ENCODE assay signal across 1 cellular context in the genomic region with DNA sequence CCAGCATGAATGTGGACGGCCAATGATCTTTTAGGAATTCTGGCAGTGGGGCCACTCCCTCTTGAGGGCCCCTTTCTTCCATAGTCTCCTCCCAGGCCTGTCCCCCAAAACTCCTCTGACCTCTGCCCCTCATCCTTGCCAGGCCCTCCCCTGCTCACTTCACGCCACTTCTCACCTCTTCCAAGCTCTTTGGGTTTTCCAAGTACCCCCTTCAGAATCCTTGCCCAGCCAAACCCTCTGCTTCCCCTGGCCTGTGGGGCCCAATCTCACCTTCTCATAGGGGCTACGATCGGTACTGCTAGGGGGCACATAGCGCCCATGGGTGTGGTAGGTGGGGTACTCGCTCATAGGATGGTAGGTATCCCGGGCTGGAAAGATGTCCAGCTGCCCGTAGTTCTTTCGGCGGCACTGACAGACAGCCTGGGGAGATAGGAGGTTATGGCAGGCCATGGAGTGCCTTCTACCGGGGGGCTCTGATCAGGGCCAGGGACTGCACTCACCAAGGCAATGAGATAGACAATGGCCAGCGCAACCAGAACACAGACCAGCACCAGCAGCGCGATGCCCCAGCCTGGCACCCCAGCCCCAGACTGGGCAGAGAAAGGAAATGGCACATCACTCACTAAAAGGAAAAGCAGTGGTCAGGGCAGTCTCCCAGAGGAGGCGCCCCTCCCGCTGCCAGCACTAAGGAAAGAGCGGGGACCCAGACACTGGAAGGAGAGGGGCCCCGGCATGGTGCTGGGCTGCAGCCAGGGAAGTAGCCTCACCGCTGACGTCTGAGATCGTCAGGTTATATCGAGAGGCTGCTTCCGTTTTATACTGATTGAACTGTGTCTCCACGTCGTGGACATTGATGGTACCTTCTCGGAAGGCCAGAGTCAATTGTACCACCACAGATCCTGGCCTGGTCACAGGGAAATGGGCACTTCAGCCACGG.
TF ChIP-seq lines count a peak whose summit lies in the region.

No MANE protein-coding gene starts in this region.

TF ChIP-seq in IMR-90, 13 proteins besides CTCF, POLR2A, EP300 and RAD21:
- TF ChIP-seq, protein P1, sequence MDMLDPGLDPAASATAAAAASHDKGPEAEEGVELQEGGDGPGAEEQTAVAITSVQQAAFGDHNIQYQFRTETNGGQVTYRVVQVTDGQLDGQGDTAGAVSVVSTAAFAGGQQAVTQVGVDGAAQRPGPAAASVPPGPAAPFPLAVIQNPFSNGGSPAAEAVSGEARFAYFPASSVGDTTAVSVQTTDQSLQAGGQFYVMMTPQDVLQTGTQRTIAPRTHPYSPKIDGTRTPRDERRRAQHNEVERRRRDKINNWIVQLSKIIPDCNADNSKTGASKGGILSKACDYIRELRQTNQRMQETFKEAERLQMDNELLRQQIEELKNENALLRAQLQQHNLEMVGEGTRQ (IDR thresholded peaks at IDR 0.05; ENCODE audit: low read depth, low read length) = no peak
- TF ChIP-seq MAFK (IDR thresholded peaks at IDR 0.05; ENCODE audit: low read depth, low read length) = no peak
- TF ChIP-seq BHLHE40 (IDR thresholded peaks at IDR 0.05; ENCODE audit: low read depth, low read length) = no peak
